ENCODE assay signal across 8 cellular contexts in genomic region chr15:94164202-94164807, GRCh38.
A peak's percentile ranks its signal among the peaks of the same experiment; 100 is the strongest.
DNase-seq lines count a peak whose midpoint lies in the region; ATAC-seq, FAIRE-seq and TF ChIP-seq lines count a peak whose summit lies in the region.

No MANE protein-coding gene starts in this region.

- TF ChIP-seq RAD21 in K562 (CRISPR knock-in tag; conservative IDR thresholded peaks at IDR 0.05 in 1 of 2, IDR thresholded peaks at IDR 0.05 in 1 of 2): peak; percentile 27 to 56; a peak in 3 of 4 replicates

- no peaks in the 10 kb centered on the region for H3K4me1 ChIP-seq in K562 (replicated peaks in 1 of 2; ENCODE audit: control insufficient read depth in 2 of 2, insufficient read depth in 2 of 2, low read length in 2 of 2)

- CTCF ChIA-PET in K562 (lab: Yijun Ruan, JAX; ENCODE audit: low intra/inter-chr PET ratio): interaction anchor here (0.5 kb wide), 1 partner anchor 160 kb away, joined by 3 read pairs; no protein-coding TSS in a partner anchor

- WGBS in K562 (ENCODE audit: insufficient coverage, low coverage, missing lambda C conversion rate): 4% methylated on average over 10 of the region's 10 CpGs

- H3K79me2 ChIP-seq in K562 (ENCODE audit: control insufficient read depth, insufficient read depth, low read length): no peaks in the 10 kb centered on the region

- in situ Hi-C loops in K562 (cut with MboI): no loop called here

- ATAC-seq in GM18870 (IDR thresholded peaks at IDR 0.05; ENCODE audit: unreplicated experiment) (peak; percentile 57), K562 (no peak), GM18873 (IDR thresholded peaks at IDR 0.05; ENCODE audit: low FRiP score, unreplicated experiment) (no peak)

- intact Hi-C loops in K562 (cut with micrococcal nuclease): loop anchor here (1.0 kb wide), 1 partner anchor 160 kb away; no protein-coding TSS in a partner anchor

- no peak for TF ChIP-seq POLR2A in K562 (conservative IDR thresholded peaks at IDR 0.05)

- no peak overlapping the region for H3K9ac ChIP-seq in K562 (ENCODE audit: insufficient read depth in 1 of 2, low read depth in 2 of 2, low read length in 2 of 2)

- no peaks in the 10 kb centered on the region for H3K9me3 ChIP-seq in K562 (replicated peaks; ENCODE audit: control insufficient read depth, insufficient read depth, low read depth, low read length)

- H3K4me2 ChIP-seq in K562 (ENCODE audit: insufficient read depth, low read length): no peak overlapping the region

- BruUV-seq in K562 (replicated peaks; lab: Mats Ljungman, UMichigan): no TSS peak

- H4K20me1 ChIP-seq in K562 (replicated peaks; ENCODE audit: control insufficient read depth, insufficient read depth, low read length): no peaks in the 10 kb centered on the region

- DNase-seq in AG08396 (ENCODE audit: low spot score): peak; percentile 34
- DNase-seq in NCI-H1048 (lab: John Stamatoyannopoulos, UW): peak; percentile 59
- peak; percentile 47 for DNase-seq in T-helper 9 cell
- DNase-seq in K562 (ENCODE audit: extremely low read depth in 1 of 4, low spot score in 3 of 4): peak; percentile 12 to 38 (median 22)
- peak; percentile 80 for DNase-seq in islet precursor cell
- DNase-seq in stimulated activated CD4-positive, alpha-beta T cell treated with anti-CD3 and anti-CD28 coated beads, Interleukin-4, amount 100 ng/mL, for 4 hours: peak; percentile 31 to 40

- H3K27me3 ChIP-seq in K562 (ENCODE audit: control insufficient read depth in 2 of 2, insufficient read depth in 2 of 2, low read length in 2 of 2): no peaks in the 10 kb centered on the region

- TF ChIP-seq EP300 in K562 (IDR thresholded peaks at IDR 0.05; ENCODE audit: low read length): no peak

- no peaks in the 10 kb centered on the region for H3K9me1 ChIP-seq in K562 (ENCODE audit: control insufficient read depth, insufficient read depth, low read length)

- no peak overlapping the region for H3K4me3 ChIP-seq in K562

- TF ChIP-seq CTCF in K562 (IDR thresholded peaks at IDR 0.05 in 2 of 3, conservative IDR thresholded peaks at IDR 0.05 in 1 of 3; ENCODE audit: insufficient read depth in 2 of 3, low read depth in 1 of 3, low read length in 3 of 3): peak; percentile 40 to 57 (median 54); a peak in 5 of 6 replicates

- H3K36me3 ChIP-seq in K562 (ENCODE audit: control insufficient read depth, insufficient read depth, low read length): no peaks in the 10 kb centered on the region

- POLR2A ChIA-PET in K562 (lab: Yijun Ruan, JAX): no interaction called here

- H3K27ac ChIP-seq in K562 (ENCODE audit: extremely low read depth, low read depth, low read length): no peak overlapping the region

- H2AFZ ChIP-seq in K562 (ENCODE audit: low read depth, low read length): no peak overlapping the region

- FAIRE-seq in K562 (lab: Jason Lieb, UNC): no peak

TF ChIP-seq in K562, 482 proteins besides CTCF, POLR2A, EP300 and RAD21:
- TF ChIP-seq GABPA (tag; conservative IDR thresholded peaks at IDR 0.05; ENCODE audit: low read depth) (no peak), PATZ1 (CRISPR knock-in tag; IDR thresholded peaks at IDR 0.05; ENCODE audit: borderline replicate concordance) (no peak), TCFL5 (CRISPR knock-in tag; conservative IDR thresholded peaks at IDR 0.05) (no peak), ZNF140 (CRISPR knock-in tag; IDR thresholded peaks at IDR 0.05) (no peak), RREB1 (CRISPR knock-in tag; IDR thresholded peaks at IDR 0.05) (no peak)

Comparison
In these comparisons a context has a peak if more than half of its experiments do, and no peak if none do; other contexts are left out.
1. DNase-seq: peak in every context shown above with its lines; median percentile 80 in islet precursor cell; 59 in NCI-H1048; 47 in T-helper 9 cell; 36 in stimulated activated CD4-positive, alpha-beta T cell treated with anti-CD3 and anti-CD28 coated beads, Interleukin-4, amount 100 ng/mL, for 4 hours; 34 in AG08396; 22 in K562.